22 cellular contexts compared by ENCODE assay signal in the genomic region with DNA sequence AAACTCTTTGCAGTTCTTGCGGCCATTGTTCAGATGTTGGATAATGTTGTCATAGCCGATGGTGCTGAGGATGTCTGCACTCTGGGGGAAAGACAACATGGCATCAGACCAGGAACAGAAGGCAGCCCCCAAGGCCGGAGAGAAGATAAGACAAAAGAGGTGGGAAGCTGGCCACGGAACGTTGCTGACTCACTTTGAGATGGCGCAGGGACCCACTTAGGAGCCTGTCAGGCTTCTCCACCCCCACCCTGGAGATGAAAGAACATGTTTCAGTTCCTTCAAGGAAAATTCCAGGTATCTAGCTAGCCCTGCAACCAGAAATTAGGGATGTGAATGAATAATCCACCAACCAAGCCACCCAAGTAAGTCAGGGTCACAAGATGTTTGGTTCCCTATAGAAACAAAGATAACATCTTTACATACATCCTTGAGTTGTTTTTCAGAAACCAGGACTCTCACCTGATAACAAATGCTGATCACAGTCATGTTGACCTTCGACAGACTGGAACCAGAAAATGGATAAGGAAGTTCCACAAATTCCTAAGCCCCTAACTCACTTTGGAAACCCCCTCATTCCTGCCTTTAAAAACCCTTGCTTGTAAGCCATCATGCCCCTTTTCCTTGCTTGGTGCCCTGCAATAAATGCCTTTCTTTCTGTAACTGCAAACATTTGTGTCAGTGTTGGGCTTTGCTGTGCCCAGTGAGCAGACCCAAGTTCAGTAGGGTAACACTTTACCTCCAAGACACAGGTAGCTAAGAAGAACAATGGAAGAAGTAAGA. TPM values are rescaled to one million over a fixed set of nuclear protein-coding genes. Genes with fewer than 3 reads are reported as not detected.
DNase-seq lines count a peak whose midpoint lies in the region; ATAC-seq, FAIRE-seq and TF ChIP-seq lines count a peak whose summit lies in the region.
"Had no signal": no experiment of that assay in that cellular context is flagged by ENCODE, and none has a peak within 500 bp of the region (broad histone marks: within the 10 kb centered on the region; RNA-seq: fewer than 3 reads in every experiment).

No MANE protein-coding gene starts in this region.

- 64 to 92% (median 76%) methylated on average over 7 of the region's 7 CpGs for WGBS in spleen, 5 donors

- peak; percentile 30 for DNase-seq in activated CD8-positive, alpha-beta memory T cell treated with anti-CD3 and anti-CD28 coated beads for 24 hours
- no peak for DNase-seq in activated CD8-positive, alpha-beta memory T cell treated with anti-CD3 and anti-CD28 coated beads, Interleukin-2, amount 50 U/mL, for 4 hours
- DNase-seq in T-cell (no peak), endothelial cell of umbilical vein (ENCODE audit: low read depth, low spot score) (peak; percentile 25), spleen (no peak), NCI-H526 treated with DMSO at 0.1 percent for 48 hours (lab: John Stamatoyannopoulos, UW) (no peak), NCI-H1092 treated with DMSO at 0.1 percent for 48 hours (lab: John Stamatoyannopoulos, UW) (no peak), NCI-H524 (lab: John Stamatoyannopoulos, UW) (no peak)
- DNase-seq: activated CD4-positive, alpha-beta T cell treated with anti-CD3 and anti-CD28 coated beads, Interleukin-2, amount 50 U/mL, for 48 hours; activated T-cell treated with anti-CD3 and anti-CD28 coated beads, Interleukin-2, amount 50 U/mL, for 48 hours; colonic mucosa; IMR-90; left lung; MM.1S; NCI-H146; NCI-H2171 treated with DMSO at 0.1 percent for 48 hours; NCI-H748 treated with DMSO at 0.1 percent for 48 hours; occipital lobe; stimulated activated CD4-positive, alpha-beta T cell treated with anti-CD3 and anti-CD28 coated beads, Interleukin-12 subunit alpha, Interleukin-12 subunit beta, amount 100 ng/mL, for 4 hours; substantia nigra had no signal

- no peaks in the 10 kb centered on the region for H3K9me3 Mint-ChIP-seq in T-cell

- H3K4me1 ChIP-seq in endothelial cell of umbilical vein (ENCODE audit: control insufficient read depth, extremely low read depth, insufficient read depth, low read length) (no peaks in the 10 kb centered on the region), spleen (peaks cover 14 to 79% (median 52%) of the 10 kb centered on the region in 6 donors)
- H3K4me1 ChIP-seq: colonic mucosa had no signal

- H3K4me3 Mint-ChIP-seq in T-cell: peak overlapping the region in 1 of 3 donors; percentile 33
- H3K4me3 Mint-ChIP-seq: activated naive CD8-positive, alpha-beta T cell had no signal

- no peak for FAIRE-seq in endothelial cell of umbilical vein (lab: Jason Lieb, UNC)

- no peak overlapping the region for H3K4me3 ChIP-seq in endothelial cell of umbilical vein (replicated peaks in 1 of 3; ENCODE audit: insufficient read depth in 1 of 3, low read depth in 1 of 3, low read length in 3 of 3)
- H3K4me3 ChIP-seq in spleen: no peak overlapping the region
- H3K4me3 ChIP-seq: BLaER1, colonic mucosa, left lung had no signal

- H2AFZ ChIP-seq in endothelial cell of umbilical vein (ENCODE audit: low read depth, low read length): no peak overlapping the region

- no peak overlapping the region for H3K9ac ChIP-seq in endothelial cell of umbilical vein (replicated peaks; ENCODE audit: extremely low read depth, insufficient read depth, low read length)
- H3K9ac ChIP-seq: BLaER1 had no signal

- CTCF ChIA-PET in T-cell (lab: Charles Lee): no interaction called here
- CTCF ChIA-PET in endothelial cell of umbilical vein (lab: Charles Lee): interaction anchor here (0.9 kb wide), 1 partner anchor 34 kb away, joined by 3 read pairs; no protein-coding TSS in a partner anchor

- no TSS peak for BruUV-seq in endothelial cell of umbilical vein (replicated peaks; lab: Mats Ljungman, UMichigan)

- H3K9me3 ChIP-seq in endothelial cell of umbilical vein (replicated peaks; ENCODE audit: control insufficient read depth, insufficient read depth, low read length) (no peaks in the 10 kb centered on the region), spleen (no peaks in the 10 kb centered on the region)
- H3K9me3 ChIP-seq: BLaER1, colonic mucosa, left lung had no signal

- no peaks in the 10 kb centered on the region for H3K79me2 ChIP-seq in endothelial cell of umbilical vein (ENCODE audit: control insufficient read depth, insufficient read depth, low read length)

- H3K36me3 ChIP-seq in endothelial cell of umbilical vein (ENCODE audit: control insufficient read depth in 2 of 2, extremely low read depth in 1 of 2, insufficient read depth in 2 of 2, low read length in 2 of 2) (no peaks in the 10 kb centered on the region), spleen (peaks cover 0 to 51% (median 4%) of the 10 kb centered on the region in 6 donors)
- H3K36me3 ChIP-seq: BLaER1, colonic mucosa had no signal

- H3K36me3 Mint-ChIP-seq in T-cell: peaks cover 22% of the 10 kb centered on the region

- TF ChIP-seq CTCF in endothelial cell of umbilical vein (IDR thresholded peaks at IDR 0.05; ENCODE audit: extremely low read depth in 1 of 2, insufficient read depth in 1 of 2, low read depth in 1 of 2, low read length in 2 of 2): no peak
- TF ChIP-seq CTCF in spleen (IDR thresholded peaks at IDR 0.05 in 8 of 11, conservative IDR thresholded peaks at IDR 0.05 in 3 of 11): no peak

- no peaks in the 10 kb centered on the region for H3K27me3 ChIP-seq in endothelial cell of umbilical vein (ENCODE audit: control insufficient read depth in 2 of 2, insufficient read depth in 2 of 2, low read length in 2 of 2)
- H3K27me3 ChIP-seq in spleen (replicated peaks in 1 of 7): no peaks in the 10 kb centered on the region
- H3K27me3 ChIP-seq: BLaER1, colonic mucosa, left lung had no signal

- H3K27me3 Mint-ChIP-seq in T-cell: no peaks in the 10 kb centered on the region
- H3K27me3 Mint-ChIP-seq: activated naive CD8-positive, alpha-beta T cell had no signal

- H3K4me2 ChIP-seq in endothelial cell of umbilical vein (ENCODE audit: insufficient read depth, low read length): no peak overlapping the region
- H3K4me2 ChIP-seq: BLaER1 had no signal

- no peaks in the 10 kb centered on the region for H3K9me1 ChIP-seq in endothelial cell of umbilical vein (replicated peaks; ENCODE audit: control insufficient read depth, extremely low read depth, insufficient read depth, low read length)

- intact Hi-C loops in endothelial cell of umbilical vein (cut with micrococcal nuclease) (no loop called here), spleen (cut with DNase I; ENCODE audit: low total_unique reads) (no loop called here)

- no peak overlapping the region for H3K27ac ChIP-seq in endothelial cell of umbilical vein (ENCODE audit: insufficient read depth, low read depth, low read length)
- H3K27ac ChIP-seq in spleen: peak overlapping the region in 7 of 8 donors; percentile 52 to 80 (median 73)
- H3K27ac ChIP-seq: BLaER1, colonic mucosa, left lung had no signal

- peak overlapping the region; percentile 12 to 72 for H3K27ac Mint-ChIP-seq in T-cell

- TF ChIP-seq POLR2A in endothelial cell of umbilical vein (IDR thresholded peaks at IDR 0.05; ENCODE audit: low read depth, low read length) (no peak), spleen (IDR thresholded peaks at IDR 0.05) (no peak)

- H4K20me1 ChIP-seq in endothelial cell of umbilical vein (replicated peaks; ENCODE audit: control insufficient read depth, extremely low read depth, insufficient read depth, low read length): no peaks in the 10 kb centered on the region
- H4K20me1 ChIP-seq: BLaER1 had no signal

- H3K4me1 Mint-ChIP-seq in T-cell: peaks cover 42 to 43% (median 42%) of the 10 kb centered on the region in 3 donors

- dilution Hi-C loops in endothelial cell of umbilical vein (cut with MboI; ENCODE audit: extremely low pct_ligation_motif_present, low sequenced_read_pairs): no loop called here

- ATAC-seq in T-cell (replicated peaks in 1 of 4): no peak
- ATAC-seq: left lung had no signal

- POLR2A ChIA-PET in T-cell (lab: Charles Lee): interaction anchor here in 1 of 2 donors (0.7 kb wide), 1 partner anchor 32 kb away, joined by 5 read pairs; no protein-coding TSS in a partner anchor
- POLR2A ChIA-PET in endothelial cell of umbilical vein (lab: Charles Lee): no interaction called here

TF ChIP-seq in endothelial cell of umbilical vein, 7 proteins besides CTCF, POLR2A, EP300 and RAD21:
- TF ChIP-seq, protein P1, sequence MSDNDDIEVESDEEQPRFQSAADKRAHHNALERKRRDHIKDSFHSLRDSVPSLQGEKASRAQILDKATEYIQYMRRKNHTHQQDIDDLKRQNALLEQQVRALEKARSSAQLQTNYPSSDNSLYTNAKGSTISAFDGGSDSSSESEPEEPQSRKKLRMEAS (IDR thresholded peaks at IDR 0.05; ENCODE audit: insufficient read depth, insufficient read length): no peak

RNA-seq across cellular contexts. Expression of a gene that starts 31.9 kb away (rescaled TPM):
- total RNA-seq in T-cell (10 to 100 TPM in 3 of 5 donors, 1 to 10 TPM in 2; 7.7 to 16.0 (median 11.4) TPM), endothelial cell of umbilical vein (1.6 and 3.4 TPM in 2 replicates), spleen (100 to 1,000 TPM in 6 of 7 donors, 10 to 100 TPM in 1; 69.2 to 153 (median 132) TPM)
- polyA plus RNA-seq in endothelial cell of umbilical vein (4.5 and 4.9 TPM in 2 replicates), spleen (10 to 100 TPM; 18.3 to 58.7 (median 24.1) TPM)
- 8.4 and 8.9 TPM in 2 replicates for polyA plus RNA-seq in endothelial cell of umbilical vein (2011; cell fraction: cytosol; rRNA removed)
- 10.7 and 11.6 TPM in 2 replicates for polyA plus RNA-seq in endothelial cell of umbilical vein (2011; cell fraction: nucleus; rRNA removed)
- polyA plus RNA-seq in endothelial cell of umbilical vein (2012): 12.8 and 15.0 TPM in 2 replicates
- polyA minus RNA-seq in endothelial cell of umbilical vein: 6.1 and 6.8 TPM in 2 replicates
- polyA minus RNA-seq in endothelial cell of umbilical vein (2011; cell fraction: cytosol; rRNA and poly(A)+ RNA removed): 1.4 TPM
- 9.0 and 10.1 TPM in 2 replicates for polyA minus RNA-seq in endothelial cell of umbilical vein (2011; cell fraction: nucleus; rRNA and poly(A)+ RNA removed)

RNA-seq across cellular contexts. Expression of a gene that starts 57.9 kb away (rescaled TPM):
- total RNA-seq in T-cell: 100 to 1,000 TPM; 180 to 264 (median 238) TPM
- 374 and 405 TPM in 2 replicates for total RNA-seq in endothelial cell of umbilical vein
- polyA plus RNA-seq in endothelial cell of umbilical vein: 491 and 585 TPM in 2 replicates
- 543 and 644 TPM in 2 replicates for polyA plus RNA-seq in endothelial cell of umbilical vein (2011; cell fraction: cytosol; rRNA removed)
- polyA plus RNA-seq in endothelial cell of umbilical vein (2011; cell fraction: nucleus; rRNA removed): 338 and 394 TPM in 2 replicates
- polyA plus RNA-seq in endothelial cell of umbilical vein (2012): 347 and 441 TPM in 2 replicates
- 623 and 669 TPM in 2 replicates for polyA minus RNA-seq in endothelial cell of umbilical vein
- polyA minus RNA-seq in endothelial cell of umbilical vein (2011; cell fraction: cytosol; rRNA and poly(A)+ RNA removed): 376 TPM
- polyA minus RNA-seq in endothelial cell of umbilical vein (2011; cell fraction: nucleus; rRNA and poly(A)+ RNA removed): 100 and 141 TPM in 2 replicates
- total RNA-seq in spleen: 100 to 1,000 TPM; 250 to 364 (median 271) TPM
- 100 to 1,000 TPM; 188 to 283 (median 216) TPM for polyA plus RNA-seq in spleen

Comparison
In these comparisons a context has a peak if more than half of its experiments do, and no peak if none do; other contexts are left out.
1. DNase-seq: peak in activated CD8-positive, alpha-beta memory T cell treated with anti-CD3 and anti-CD28 coated beads for 24 hours (single experiment) and endothelial cell of umbilical vein (single experiment); none in activated CD8-positive, alpha-beta memory T cell treated with anti-CD3 and anti-CD28 coated beads, Interleukin-2, amount 50 U/mL, for 4 hours (single experiment), T-cell (0 of 34), spleen (single experiment), NCI-H526 treated with DMSO at 0.1 percent for 48 hours (single experiment), NCI-H1092 treated with DMSO at 0.1 percent for 48 hours (single experiment) and NCI-H524 (0 of 2).
2. RNA of a gene that starts 31.9 kb away (total RNA-seq): 69.2 to 153 TPM in spleen; 7.7 to 16.0 TPM in T-cell and 1.6 to 3.4 TPM in endothelial cell of umbilical vein; every median in the first group is over 4 times any median in the second.